Comparison of ENCODE assay signal across 16 cellular contexts in the genomic region with DNA sequence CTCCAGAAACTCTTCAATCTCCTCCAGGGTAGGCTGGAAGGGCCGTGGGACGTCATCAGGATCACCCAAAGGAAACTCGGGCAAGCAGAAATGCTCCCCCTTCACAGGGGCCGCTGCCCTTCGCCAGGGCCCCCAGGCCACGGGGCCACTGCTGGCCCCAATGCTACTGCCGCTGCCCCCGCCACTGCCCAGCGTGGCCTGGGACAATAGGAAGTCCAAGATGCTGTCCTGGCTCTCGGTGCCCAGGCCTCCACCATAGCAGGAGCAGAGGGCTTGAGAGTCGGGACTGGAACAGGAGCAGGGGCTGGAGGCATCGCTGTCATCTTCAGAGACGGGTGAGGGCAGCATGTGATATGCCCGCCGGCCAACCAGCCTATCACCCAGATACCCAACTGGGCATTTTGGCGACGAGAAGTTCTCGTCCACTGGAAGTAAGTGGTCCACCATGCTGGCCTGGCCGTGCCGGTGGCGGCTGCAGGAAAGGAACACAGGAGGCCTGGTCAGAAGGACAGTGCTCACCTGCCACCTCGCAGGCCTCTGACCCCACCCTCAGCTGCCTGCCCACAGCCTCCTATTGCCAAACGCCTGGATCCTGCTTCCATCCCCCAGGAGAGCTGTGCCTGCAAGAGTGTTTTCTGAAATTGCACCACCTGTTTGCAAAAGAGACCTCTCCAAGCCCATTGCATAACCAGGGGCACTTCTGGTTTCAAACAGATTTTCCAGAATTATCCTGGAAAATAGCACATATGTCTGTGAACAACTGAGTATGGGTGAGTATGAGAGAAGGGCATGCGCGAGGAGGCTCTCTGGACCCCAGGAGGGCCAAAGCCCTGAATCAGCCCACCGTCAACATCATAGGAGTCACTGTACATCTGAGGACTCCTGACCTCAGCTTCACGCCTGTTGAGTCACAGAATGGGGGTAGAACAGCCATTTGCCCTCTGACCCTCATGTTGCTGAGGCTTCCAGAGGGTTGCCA. TPM values are rescaled to one million over a fixed set of nuclear protein-coding genes. Genes with fewer than 3 reads are reported as not detected.
DNase-seq lines count a peak whose midpoint lies in the region; ATAC-seq, FAIRE-seq and TF ChIP-seq lines count a peak whose summit lies in the region.
"Had no signal": no experiment of that assay in that cellular context is flagged by ENCODE, and none has a peak within 500 bp of the region (broad histone marks: within the 10 kb centered on the region; RNA-seq: fewer than 3 reads in every experiment).

No MANE protein-coding gene starts in this region.

- H3K4me2 ChIP-seq in HepG2 (ENCODE audit: low read depth, low read length), result peak overlapping the region; percentile 50
- H3K4me2 ChIP-seq: smooth muscle cell had no signal

- TF ChIP-seq EP300 in HepG2 (IDR thresholded peaks at IDR 0.05; ENCODE audit: low read depth in 2 of 2, low read length in 2 of 2), result peak in 1 of 2 experiments; percentile 26; a peak in 1 of 4 replicates
- no peak for TF ChIP-seq EP300 in HepG2 (CRISPR knock-in tag; IDR thresholded peaks at IDR 0.05; ENCODE audit: borderline replicate concordance)

- H3K9me3 ChIP-seq in body of pancreas, result no peaks in the 10 kb centered on the region
- no peaks in the 10 kb centered on the region for H3K9me3 ChIP-seq in HepG2 (ENCODE audit: low read length)
- no peaks in the 10 kb centered on the region for H3K9me3 ChIP-seq in testis

- peaks cover 83% of the 10 kb centered on the region for H3K4me1 ChIP-seq in body of pancreas
- peaks cover 57% of the 10 kb centered on the region for H3K4me1 ChIP-seq in HepG2 (ENCODE audit: insufficient read depth, low read length)
- H3K4me1 ChIP-seq in testis, result peaks cover 31% of the 10 kb centered on the region

- H3K27me3 ChIP-seq in body of pancreas (no peaks in the 10 kb centered on the region), HepG2 (ENCODE audit: control insufficient read depth in 1 of 2, insufficient read depth in 2 of 2, low read length in 2 of 2) (no peaks in the 10 kb centered on the region), testis (no peaks in the 10 kb centered on the region)

- no peak overlapping the region for H3K9ac ChIP-seq in HepG2 (ENCODE audit: insufficient read depth, low read depth, low read length)

- H3K4me3 ChIP-seq in body of pancreas (no peak overlapping the region), HepG2 (replicated peaks in 1 of 3; ENCODE audit: insufficient read depth in 1 of 3, low read depth in 2 of 3, low read length in 3 of 3) (no peak overlapping the region; a peak in 1 of 6 replicates), testis (no peak overlapping the region)
- H3K4me3 ChIP-seq: SK-N-MC, smooth muscle cell had no signal

- POLR2A ChIA-PET in HepG2 (lab: Yijun Ruan, JAX), result interaction anchor here (1.3 kb wide), 1 partner anchor 11 kb away, joined by 3 read pairs; no protein-coding TSS in a partner anchor

- H3K36me3 ChIP-seq in body of pancreas (replicated peaks in 1 of 2; ENCODE audit: insufficient read depth in 1 of 2, low read depth in 2 of 2) (peaks cover 0 to 1% of the 10 kb centered on the region in 2 donors), HepG2 (replicated peaks in 1 of 2; ENCODE audit: control insufficient read depth in 1 of 2, insufficient read depth in 2 of 2, low read length in 2 of 2) (peaks cover 0 to 1% of the 10 kb centered on the region in 2 experiments; a peak in 2 of 5 replicates), testis (ENCODE audit: low read depth, missing control alignments) (no peaks in the 10 kb centered on the region)

- TF ChIP-seq CTCF in body of pancreas (IDR thresholded peaks at IDR 0.05), result no peak
- TF ChIP-seq CTCF in HepG2 (CRISPR knock-in tag; IDR thresholded peaks at IDR 0.05), result no peak
- no peak for TF ChIP-seq CTCF in testis (IDR thresholded peaks at IDR 0.05)

- no peak for TF ChIP-seq POLR2A in body of pancreas (IDR thresholded peaks at IDR 0.05)
- TF ChIP-seq POLR2A in HepG2 (IDR thresholded peaks at IDR 0.05; ENCODE audit: insufficient read depth in 1 of 2, low read depth in 2 of 2, low read length in 2 of 2), result no peak
- TF ChIP-seq POLR2A in testis (IDR thresholded peaks at IDR 0.05), result no peak

- WGBS in body of pancreas, 2 donors, result 82 to 90% methylated on average over 23 to 27 of the region's 27 CpGs
- WGBS in HepG2 (ENCODE audit: low lambda C conversion rate), result 47% methylated on average over 9 of the region's 27 CpGs
- WGBS in testis, 2 donors, result 93% methylated on average over 21 to 27 of the region's 27 CpGs

- DNase-seq in activated CD4-positive, CD25-positive, alpha-beta regulatory T cell treated with anti-CD3 and anti-CD28 coated beads, Interleukin-2, amount 50 U/mL, for 72 hours, result peak; percentile 21
- DNase-seq in body of pancreas (peak in 3 of 4 donors; percentile 2 to 18 (median 15)), HepG2 (ENCODE audit: low spot score) (peak; percentile 67), testis (peak; percentile 13), DMS53 treated with DMSO at 0.1 percent for 48 hours (lab: John Stamatoyannopoulos, UW; ENCODE audit: unreplicated experiment) (no peak)
- DNase-seq: ACHN; activated T-cell treated with anti-CD3 and anti-CD28 coated beads, Interleukin-2, amount 50 U/mL, for 48 hours; GOT3; NCI-H748 treated with DMSO at 0.1 percent for 48 hours had no signal

- FAIRE-seq in HepG2 (lab: Jason Lieb, UNC), result peak; percentile 70
- FAIRE-seq: HTR-8/SVneo had no signal

- CTCF ChIA-PET in HepG2 (lab: Yijun Ruan, JAX; ENCODE audit: low intra/inter-chr PET ratio, low total read pairs), result no interaction called here

- no peaks in the 10 kb centered on the region for H3K79me2 ChIP-seq in HepG2 (ENCODE audit: insufficient read depth, low read length)

- no peak for TF ChIP-seq RAD21 in HepG2 (CRISPR knock-in tag; IDR thresholded peaks at IDR 0.05)

- H4K20me1 ChIP-seq in HepG2 (ENCODE audit: insufficient read depth, low read length), result no peaks in the 10 kb centered on the region

- ATAC-seq in activated CD4-positive, CD25-positive, alpha-beta regulatory T cell treated with anti-CD3 and anti-CD28 coated beads, Interleukin-2, amount 50 U/mL, for 24 hours, result no peak
- no peak for ATAC-seq in body of pancreas
- peak; percentile 7; the same call in 1 of the 3 replicates for ATAC-seq in HepG2
- ATAC-seq in GM21737 (IDR thresholded peaks at IDR 0.05; ENCODE audit: unreplicated experiment), result no peak
- ATAC-seq in HG02610 (IDR thresholded peaks at IDR 0.05; ENCODE audit: unreplicated experiment), result no peak

- in situ Hi-C loops in HepG2 (cut with HindIII; ENCODE audit: extremely low pct_ligation_motif_present, low pct_unique_long_range_greater_than_20kb), result loop anchor here (25.0 kb wide), 1 partner anchor 215 kb away; no protein-coding TSS in a partner anchor

- H3K27ac ChIP-seq in body of pancreas (no peak overlapping the region), HepG2 (ENCODE audit: extremely low read length, insufficient read depth, low read length) (peak overlapping the region; percentile 75), testis (peak overlapping the region in 1 of 2 donors; percentile 98)
- H3K27ac ChIP-seq: SK-N-MC had no signal

- intact Hi-C loops in body of pancreas (cut with DNase I) (loop anchor here (10.0 kb wide), 1 partner anchor 102 kb away; no protein-coding TSS in a partner anchor), HepG2 (cut with micrococcal nuclease; ENCODE audit: unreplicated experiment) (no loop called here), testis (cut with DNase I; ENCODE audit: low total_unique reads) (no loop called here)

- H2AFZ ChIP-seq in HepG2 (ENCODE audit: low read length), result no peak overlapping the region

- BruUV-seq in HepG2 (replicated peaks; lab: Mats Ljungman, UMichigan), result no TSS peak

RNA-seq across cellular contexts. Expression of a gene that starts 4.4 kb away (rescaled TPM):
- total RNA-seq in body of pancreas, result 10 to 100 TPM; 37.4 to 40.2 TPM
- total RNA-seq in HepG2 (2016; rRNA removed; fragmentation: Illumina TruSeq; extraction: Trizol), result 5.4 and 7.8 TPM in 2 replicates
- total RNA-seq in HepG2 (2016; cell fraction: cytosol; rRNA removed; fragmentation: Illumina TruSeq; extraction: Trizol; ENCODE audit: low read depth), result 1.1 and 1.4 TPM in 2 replicates
- 5.0 and 8.2 TPM in 2 replicates for total RNA-seq in HepG2 (2016; cell fraction: insoluble cytoplasmic fraction; rRNA removed; fragmentation: Illumina TruSeq; extraction: Trizol)
- total RNA-seq in HepG2 (2016; cell fraction: membrane; rRNA removed; fragmentation: Illumina TruSeq; extraction: Trizol), result 3.1 and 3.8 TPM in 2 replicates
- 6.2 and 8.6 TPM in 2 replicates for total RNA-seq in HepG2 (2016; cell fraction: nucleus; rRNA removed; fragmentation: Illumina TruSeq; extraction: Trizol)
- polyA plus RNA-seq in HepG2 (2011; rRNA removed), result 5.3 and 7.1 TPM in 2 replicates
- 3.5 and 8.6 TPM in 2 replicates for polyA plus RNA-seq in HepG2 (2011; cell fraction: cytosol; rRNA removed)
- polyA plus RNA-seq in HepG2 (2011; cell fraction: nucleus; rRNA removed), result 10.1 and 15.9 TPM in 2 replicates
- 3.1 and 3.5 TPM in 2 replicates for polyA plus RNA-seq in HepG2 (2012)
- polyA plus RNA-seq in HepG2 (2016; cell fraction: cytosol; fragmentation: Illumina TruSeq; extraction: Trizol; ENCODE audit: low read depth), result 0.46 and 0.59 TPM in 2 replicates
- polyA plus RNA-seq in HepG2 (2016; cell fraction: insoluble cytoplasmic fraction; fragmentation: Illumina TruSeq; extraction: Trizol; ENCODE audit: low read depth), result 5.6 and 7.2 TPM in 2 replicates
- polyA plus RNA-seq in HepG2 (2016; cell fraction: membrane; fragmentation: Illumina TruSeq; extraction: Trizol; ENCODE audit: low read depth), result 1.9 and 2.3 TPM in 2 replicates
- 11.1 and 14.2 TPM in 2 replicates for polyA plus RNA-seq in HepG2 (2016; cell fraction: nucleus; fragmentation: Illumina TruSeq; extraction: Trizol; ENCODE audit: insufficient read depth, low read depth)
- polyA minus RNA-seq in HepG2 (2011; rRNA and poly(A)+ RNA removed; ENCODE audit: low replicate concordance), result 0.09 and 16.6 TPM in 2 replicates
- 3.5 and 3.9 TPM in 2 replicates for polyA minus RNA-seq in HepG2 (2011; cell fraction: cytosol; rRNA and poly(A)+ RNA removed)
- polyA minus RNA-seq in HepG2 (2011; cell fraction: nucleus; rRNA and poly(A)+ RNA removed), result 9.2 and 10.2 TPM in 2 replicates
- 10 to 100 TPM; 32.0 to 36.1 TPM for total RNA-seq in testis
- 8.5 TPM for polyA plus RNA-seq in testis (ENCODE audit: insufficient read depth, low read depth, low replicate concordance)
- total RNA-seq: smooth muscle cell had no signal
- polyA plus RNA-seq: smooth muscle cell had no signal

RNA-seq across cellular contexts. Expression of a gene that starts 41.9 kb away (rescaled TPM):
- not detected for total RNA-seq in body of pancreas
- total RNA-seq in HepG2 (2016; rRNA removed; fragmentation: Illumina TruSeq; extraction: Trizol), result 0.36 TPM in 1 of 2 replicates, not detected in the other
- total RNA-seq in HepG2 (2016; cell fraction: cytosol; rRNA removed; fragmentation: Illumina TruSeq; extraction: Trizol; ENCODE audit: low read depth), result not detected in 2 replicates
- 0.43 TPM in 1 of 2 replicates, not detected in the other for total RNA-seq in HepG2 (2016; cell fraction: insoluble cytoplasmic fraction; rRNA removed; fragmentation: Illumina TruSeq; extraction: Trizol)
- total RNA-seq in HepG2 (2016; cell fraction: membrane; rRNA removed; fragmentation: Illumina TruSeq; extraction: Trizol), result not detected in 2 replicates
- not detected in 2 replicates for total RNA-seq in HepG2 (2016; cell fraction: nucleus; rRNA removed; fragmentation: Illumina TruSeq; extraction: Trizol)
- 0.32 and 0.63 TPM in 2 replicates for polyA plus RNA-seq in HepG2 (2011; rRNA removed)
- polyA plus RNA-seq in HepG2 (2011; cell fraction: cytosol; rRNA removed), result 0.58 and 0.59 TPM in 2 replicates
- 0.42 and 0.63 TPM in 2 replicates for polyA plus RNA-seq in HepG2 (2011; cell fraction: nucleus; rRNA removed)
- polyA plus RNA-seq in HepG2 (2012), result 0.09 and 1.1 TPM in 2 replicates
- polyA plus RNA-seq in HepG2 (2016; cell fraction: cytosol; fragmentation: Illumina TruSeq; extraction: Trizol; ENCODE audit: low read depth), result not detected in 2 replicates
- 0.30 TPM in 1 of 2 replicates, not detected in the other for polyA plus RNA-seq in HepG2 (2016; cell fraction: insoluble cytoplasmic fraction; fragmentation: Illumina TruSeq; extraction: Trizol; ENCODE audit: low read depth)
- not detected in 2 replicates for polyA plus RNA-seq in HepG2 (2016; cell fraction: membrane; fragmentation: Illumina TruSeq; extraction: Trizol; ENCODE audit: low read depth)
- polyA plus RNA-seq in HepG2 (2016; cell fraction: nucleus; fragmentation: Illumina TruSeq; extraction: Trizol; ENCODE audit: insufficient read depth, low read depth), result not detected in 2 replicates
- 0.12 TPM in 1 of 2 replicates, not detected in the other for polyA minus RNA-seq in HepG2 (2011; rRNA and poly(A)+ RNA removed; ENCODE audit: low replicate concordance)
- 1.1 TPM in 1 of 2 replicates, not detected in the other for polyA minus RNA-seq in HepG2 (2011; cell fraction: cytosol; rRNA and poly(A)+ RNA removed)
- polyA minus RNA-seq in HepG2 (2011; cell fraction: nucleus; rRNA and poly(A)+ RNA removed), result not detected in 2 replicates
- total RNA-seq in testis, result 10 to 100 TPM; 21.4 to 56.2 TPM
- 74.2 TPM for polyA plus RNA-seq in testis (ENCODE audit: insufficient read depth, low read depth, low replicate concordance)
- total RNA-seq: smooth muscle cell, ureter had no signal
- polyA plus RNA-seq: smooth muscle cell had no signal

Comparison
In these comparisons a context has a peak if more than half of its experiments do, and no peak if none do; other contexts are left out.
1. RNA of a gene that starts 41.9 kb away (total RNA-seq): 21.4 to 56.2 TPM in testis; not detected in body of pancreas and 0.36 to 0.43 TPM in HepG2; every median in the first group is over 10 times any median in the second.